In the genomic region with DNA sequence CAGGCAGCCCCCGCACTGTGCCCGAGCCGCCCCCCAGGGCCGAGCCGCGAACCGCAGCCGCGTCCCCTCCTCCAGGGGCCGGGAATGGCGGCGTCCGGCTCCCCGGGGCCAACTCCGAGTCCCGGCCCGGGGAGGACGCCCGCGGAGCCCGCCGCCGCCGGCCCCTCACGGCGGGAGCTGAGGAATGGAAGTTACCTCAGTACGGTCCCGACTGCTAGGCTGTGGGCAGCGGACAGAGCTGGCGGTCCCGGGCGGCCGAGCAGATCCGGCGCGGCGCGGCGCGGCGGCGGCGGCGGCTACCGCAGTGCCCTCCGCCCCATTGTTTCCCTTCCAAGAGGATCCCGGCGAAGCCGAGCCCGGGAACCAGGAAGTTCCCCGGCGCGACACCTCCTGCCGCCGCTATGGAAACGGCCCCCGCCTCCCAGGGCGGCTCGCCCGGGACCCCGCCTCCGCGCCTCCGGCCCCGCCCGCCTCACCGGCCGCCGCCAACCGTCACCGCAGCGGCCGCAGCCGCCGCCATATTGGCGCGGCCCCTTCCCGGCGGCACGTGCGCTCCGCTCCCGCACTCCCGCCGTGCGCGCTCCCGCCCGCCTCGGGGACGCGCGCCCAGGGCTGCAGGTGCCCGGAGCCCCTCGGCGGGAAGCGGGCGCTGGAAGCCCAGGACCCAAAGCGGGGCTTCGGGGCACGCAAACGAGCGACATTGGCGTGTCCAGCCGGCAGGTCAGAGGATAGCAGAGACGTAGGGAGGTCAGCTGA, we compare ENCODE assay signal across 8 cellular contexts. TPM values are rescaled to one million over a fixed set of nuclear protein-coding genes. Genes with fewer than 3 reads are reported as not detected.
DNase-seq lines count a peak whose midpoint lies in the region; ATAC-seq and TF ChIP-seq lines count a peak whose summit lies in the region.

Gene USP6NL (minus strand): TSS at position 403 of the 756 bp plus-strand sequence. CDS start 14,016 bp downstream, outside the sequence.

- H3K9ac ChIP-seq in HUES64 (ENCODE audit: low read depth, low read length) (peak within 1 kb of the TSS; percentile 97), neural progenitor cell (peak within 1 kb of the TSS; percentile 87)

- H3K9me3 ChIP-seq in HUES64 (ENCODE audit: insufficient read depth, low read depth, low read length) (no peaks in the 10 kb centered on the region), neural progenitor cell (ENCODE audit: low read depth) (no peaks in the 10 kb centered on the region)

- H3K4me1 Mint-ChIP-seq in neural progenitor cell, result peaks cover 16% of the 10 kb centered on the region

- H3F3A ChIP-seq in neural progenitor cell (ENCODE audit: low read depth), result peaks cover 19% of the 10 kb centered on the region

- H2AFZ ChIP-seq in neural progenitor cell (replicated peaks), result peak within 1 kb of the TSS; percentile 34

- peaks cover 16% of the 10 kb centered on the region for H3K36me3 Mint-ChIP-seq in neural progenitor cell

- CTCF ChIA-PET in RWPE1 (lab: Yijun Ruan, JAX), result interaction anchor here (0.6 to 1.9 kb wide), 2 partner anchors 66 to 114 kb away, joined by 3 to 4 read pairs; no protein-coding TSS in a partner anchor

- peak; percentile 27 for DNase-seq in DMS 273 treated with DMSO at 0.1 percent for 48 hours (lab: John Stamatoyannopoulos, UW)
- DNase-seq in RWPE1 (ENCODE audit: low spot score), result peak; percentile 89
- peak; percentile 63 for DNase-seq in activated naive CD4-positive, alpha-beta T cell treated with Interleukin-2 at 50 U/mL for 16 hours
- DNase-seq in foreskin melanocyte, result peak; percentile 51
- DNase-seq in neural progenitor cell (ENCODE audit: low spot score), result peak; percentile 96
- peak; percentile 39 to 91 (median 75) for DNase-seq in substantia nigra (lab: John Stamatoyannopoulos, UW)

- peak within 1 kb of the TSS; percentile 79 for H3K4me3 ChIP-seq in HUES64 (ENCODE audit: low read length)
- peak within 1 kb of the TSS; percentile 83 for H3K4me3 ChIP-seq in neural progenitor cell

- WGBS in HUES64, result under 1% methylated on average over 106 of the region's 106 CpGs

- peak within 1 kb of the TSS; percentile 97 for H3K27ac Mint-ChIP-seq in neural progenitor cell

- peaks cover 3% of the 10 kb centered on the region for H3K27me3 Mint-ChIP-seq in neural progenitor cell (ENCODE audit: insufficient read depth, low read depth)

- H3K27me3 ChIP-seq in HUES64 (ENCODE audit: insufficient read depth, low read length) (peaks cover 12% of the 10 kb centered on the region), neural progenitor cell (peaks cover 13% of the 10 kb centered on the region)

- ATAC-seq in GM21390 (IDR thresholded peaks at IDR 0.05; ENCODE audit: unreplicated experiment), result peak; percentile 47

- H3K36me3 ChIP-seq in HUES64 (ENCODE audit: insufficient read depth, low read length) (no peaks in the 10 kb centered on the region), neural progenitor cell (peaks cover under 1% of the 10 kb centered on the region)

- H3K27ac ChIP-seq in HUES64 (ENCODE audit: low read depth, low read length), result peak within 1 kb of the TSS; percentile 95; the same call in 1 of the 2 replicates
- H3K27ac ChIP-seq in RWPE1, result peak within 1 kb of the TSS; percentile 87
- H3K27ac ChIP-seq in neural progenitor cell, result peak within 1 kb of the TSS; percentile 95
- H3K27ac ChIP-seq in substantia nigra (ENCODE audit: low read depth, low read length, poor library complexity, severe bottlenecking), result peak within 1 kb of the TSS; percentile 63

- peaks cover 5% of the 10 kb centered on the region for H3K9me3 Mint-ChIP-seq in neural progenitor cell

- peak within 1 kb of the TSS; percentile 86 for H3K4me2 ChIP-seq in neural progenitor cell

- H3K4me1 ChIP-seq in HUES64 (ENCODE audit: insufficient read depth, low read length) (peaks cover 22% of the 10 kb centered on the region), neural progenitor cell (peaks cover 11% of the 10 kb centered on the region)

- TF ChIP-seq CTCF in RWPE1 (conservative IDR thresholded peaks at IDR 0.05; ENCODE audit: low read depth), result no peak
- TF ChIP-seq CTCF in neural progenitor cell (IDR thresholded peaks at IDR 0.05), result no peak

- H3K79me2 ChIP-seq in neural progenitor cell (ENCODE audit: low read depth), result peaks cover 48% of the 10 kb centered on the region

- H4K20me1 ChIP-seq in neural progenitor cell (ENCODE audit: low read depth), result peaks cover 37% of the 10 kb centered on the region

- POLR2A ChIA-PET in RWPE1 (lab: Yijun Ruan, JAX; ENCODE audit: low non-redundant PET), result no interaction called here

- peak within 1 kb of the TSS; percentile 97 for H3K4me3 Mint-ChIP-seq in neural progenitor cell

RNA-seq across cellular contexts. Expression of gene USP6NL, which starts in this region (rescaled TPM):
- 23.6 TPM for polyA plus RNA-seq in HUES64 (2013, experiment 1 of 2)
- 24.5 TPM for polyA plus RNA-seq in HUES64 (2013, experiment 2 of 2)
- 34.0 and 39.9 TPM in 2 replicates for total RNA-seq in neural progenitor cell (ENCODE audit: low replicate concordance)

Comparison
In these comparisons a context has a peak if more than half of its experiments do, and no peak if none do; other contexts are left out.
1. Peak in every context shown above with its lines: DNase-seq, ATAC-seq, H3K4me3 ChIP-seq and H3K27ac ChIP-seq.
2. DNase-seq: peak in every context shown above with its lines; median percentile 96 in neural progenitor cell; 89 in RWPE1; 75 in substantia nigra; 63 in activated naive CD4-positive, alpha-beta T cell treated with Interleukin-2 at 50 U/mL for 16 hours; 51 in foreskin melanocyte; 27 in DMS 273 treated with DMSO at 0.1 percent for 48 hours.